Comparison of ENCODE assay signal across 22 cellular contexts in the genomic region with DNA sequence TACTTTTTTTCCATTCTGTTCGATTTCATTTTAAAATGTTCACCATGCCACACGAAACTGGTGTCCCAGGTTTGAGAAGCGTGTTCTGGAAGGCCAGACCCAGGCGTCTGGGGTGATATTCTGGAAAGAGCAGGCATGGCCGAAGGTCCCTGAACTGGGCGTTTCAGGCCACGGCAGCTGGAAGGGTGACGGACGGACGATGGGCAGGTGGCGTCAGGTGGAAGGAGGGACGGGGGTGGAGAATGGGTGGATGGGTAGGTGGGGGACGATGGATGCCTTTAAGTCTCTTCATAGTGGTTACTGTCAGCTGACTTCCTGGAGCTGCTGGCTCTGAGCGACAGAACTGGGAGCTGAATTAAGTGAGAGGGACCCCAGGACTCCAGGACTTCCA. TPM values are rescaled to one million over a fixed set of nuclear protein-coding genes. Genes with fewer than 3 reads are reported as not detected.
"Had no signal": no experiment of that assay in that cellular context is flagged by ENCODE, and none has a peak within 500 bp of the region (broad histone marks: within the 10 kb centered on the region; RNA-seq: fewer than 3 reads in every experiment).

No MANE protein-coding gene starts in this region.

- H3K36me3 Mint-ChIP-seq: memory B cell; naive thymus-derived CD4-positive, alpha-beta T cell; stimulated activated effector memory CD8-positive, alpha-beta T cell treated with anti-CD3 and anti-CD28 coated beads, Interleukin-12 subunit alpha, Interleukin-12 subunit beta, amount 100 ng/mL, for 72 hours had no signal

- H3K9me3 ChIP-seq: mucosa of descending colon, prostate gland, right atrium auricular region, thyroid gland had no signal

- H3K27ac ChIP-seq: neural progenitor cell, prostate gland, right atrium auricular region, stomach, thyroid gland had no signal

- H3K4me3 Mint-ChIP-seq: memory B cell; naive thymus-derived CD4-positive, alpha-beta T cell; nephron; neural progenitor cell; stimulated activated effector memory CD8-positive, alpha-beta T cell treated with anti-CD3 and anti-CD28 coated beads, Interleukin-12 subunit alpha, Interleukin-12 subunit beta, amount 100 ng/mL, for 72 hours had no signal

- H3K4me1 Mint-ChIP-seq: memory B cell; naive thymus-derived CD4-positive, alpha-beta T cell; stimulated activated effector memory CD8-positive, alpha-beta T cell treated with anti-CD3 and anti-CD28 coated beads, Interleukin-12 subunit alpha, Interleukin-12 subunit beta, amount 100 ng/mL, for 72 hours had no signal

- H3K27me3 ChIP-seq: neural progenitor cell, right atrium auricular region, thyroid gland had no signal

- H3K27ac Mint-ChIP-seq: memory B cell; naive thymus-derived CD4-positive, alpha-beta T cell; nephron; neural progenitor cell; stimulated activated effector memory CD8-positive, alpha-beta T cell treated with anti-CD3 and anti-CD28 coated beads, Interleukin-12 subunit alpha, Interleukin-12 subunit beta, amount 100 ng/mL, for 72 hours had no signal

- H3K9ac ChIP-seq: neural progenitor cell had no signal

- H3K4me1 ChIP-seq: prostate gland, right atrium auricular region, stomach, thyroid gland had no signal

- H3K36me3 ChIP-seq: neural progenitor cell, prostate gland, right atrium auricular region, stomach, thyroid gland had no signal

- H3K4me2 ChIP-seq: neural progenitor cell, smooth muscle cell had no signal

- H3K9me3 Mint-ChIP-seq: neural progenitor cell had no signal

- H3K4me3 ChIP-seq: dorsolateral prefrontal cortex, lung, mucosa of descending colon, neural progenitor cell, prostate gland, right atrium auricular region, smooth muscle cell, stomach, thyroid gland had no signal

- DNase-seq: dorsolateral prefrontal cortex; effector CD4-positive, alpha-beta T cell; head of caudate nucleus; kidney; mucosa of descending colon; naive thymus-derived CD4-positive, alpha-beta T cell; stimulated activated CD4-positive, alpha-beta T cell treated with anti-CD3 and anti-CD28 coated beads, Interleukin-2, amount 100 ng/mL, for 24 hours; stimulated activated CD4-positive, alpha-beta T cell treated with anti-CD3 and anti-CD28 coated beads, Interleukin-4, amount 100 ng/mL, for 24 hours; stimulated activated naive CD4-positive, alpha-beta T cell treated with Interleukin-2 at 50 U/mL for 16 hours; stomach; thyroid gland; trophoblast cell had no signal

RNA-seq across cellular contexts. Expression of a gene that starts 44.6 kb away (rescaled TPM):
- total RNA-seq: left lobe of liver, subcutaneous adipose tissue had no signal
